In genomic region chr19:10408511-10409291, GRCh38 we compare ENCODE assay signal across 11 cellular contexts. TPM values are rescaled to one million over a fixed set of nuclear protein-coding genes. Genes with fewer than 3 reads are reported as not detected.
DNase-seq lines count a peak whose midpoint lies in the region; ATAC-seq and TF ChIP-seq lines count a peak whose summit lies in the region.
"Had no signal": no experiment of that assay in that cellular context is flagged by ENCODE, and none has a peak within 500 bp of the region (broad histone marks: within the 10 kb centered on the region; RNA-seq: fewer than 3 reads in every experiment).

No MANE protein-coding gene starts in this region.

- H3K27me3 ChIP-seq in left lung (peaks cover 5 to 36% of the 10 kb centered on the region in 2 donors), upper lobe of right lung (peaks cover 7% of the 10 kb centered on the region)
- H3K27me3 ChIP-seq: pancreas had no signal

- no peaks in the 10 kb centered on the region for H3K36me3 ChIP-seq in left lung
- H3K36me3 ChIP-seq in upper lobe of right lung: no peaks in the 10 kb centered on the region
- H3K36me3 ChIP-seq: pancreas had no signal

- TF ChIP-seq CTCF in left lung (IDR thresholded peaks at IDR 0.05) (no peak), upper lobe of right lung (IDR thresholded peaks at IDR 0.05) (no peak)

- H3K4me3 ChIP-seq in left lung (no peak overlapping the region), upper lobe of right lung (no peak overlapping the region)
- H3K4me3 ChIP-seq: pancreas had no signal

- intact Hi-C loops in left lung (cut with DNase I) (no loop called here), upper lobe of right lung (cut with DNase I) (no loop called here)

- peak; percentile 80 for DNase-seq in stimulated activated CD4-positive, alpha-beta T cell treated with anti-CD3 and anti-CD28 coated beads, Interleukin-15, amount 100 ng/mL, for 24 hours
- no peak for DNase-seq in stimulated activated CD4-positive, alpha-beta T cell treated with anti-CD3 and anti-CD28 coated beads, Interleukin-12 subunit alpha, Interleukin-12 subunit beta, amount 100 ng/mL, for 4 hours
- DNase-seq in activated T-cell treated with anti-CD3 and anti-CD28 coated beads for 48 hours (ENCODE audit: low read depth) (peak; percentile 61), left lung (peak; percentile 77 to 80), upper lobe of right lung (peak; percentile 88), NCI-H2227 treated with DMSO at 0.1 percent for 48 hours (lab: John Stamatoyannopoulos, UW) (no peak)
- DNase-seq: SW 1271 had no signal

- H3K4me1 ChIP-seq in left lung: peaks cover 10 to 77% of the 10 kb centered on the region in 2 donors
- peaks cover 23% of the 10 kb centered on the region for H3K4me1 ChIP-seq in upper lobe of right lung

- H3K9me3 ChIP-seq in left lung (no peaks in the 10 kb centered on the region), upper lobe of right lung (no peaks in the 10 kb centered on the region)
- H3K9me3 ChIP-seq: pancreas had no signal

- peak; percentile 45 for ATAC-seq in left lung
- ATAC-seq in upper lobe of right lung: peak; percentile 81
- no peak for ATAC-seq in GM21447 (IDR thresholded peaks at IDR 0.05; ENCODE audit: unreplicated experiment)
- no peak for ATAC-seq in HG03342 (IDR thresholded peaks at IDR 0.05; ENCODE audit: unreplicated experiment)

- peak overlapping the region in 1 of 2 donors; percentile 38 for H3K27ac ChIP-seq in left lung
- H3K27ac ChIP-seq in upper lobe of right lung: peak overlapping the region; percentile 81
- H3K27ac ChIP-seq: C4-2B had no signal

RNA-seq across cellular contexts. Expression of gene CDC37, which starts 5.4 kb away (rescaled TPM):
- total RNA-seq in left lung (100 to 1,000 TPM; 120 to 148 TPM), upper lobe of right lung (154 TPM)

RNA-seq across cellular contexts. Expression of gene PDE4A, which starts 11.6 kb away (rescaled TPM):
- total RNA-seq in left lung (10 to 100 TPM; 21.4 to 21.6 TPM), upper lobe of right lung (35.5 TPM)

RNA-seq across cellular contexts. Expression of gene TYK2, which starts 28.3 kb away (rescaled TPM):
- total RNA-seq in left lung (100 to 1,000 TPM; 133 to 175 TPM), upper lobe of right lung (140 TPM)

Comparison
In these comparisons a context has a peak if more than half of its experiments do, and no peak if none do; other contexts are left out.
1. DNase-seq: peak in stimulated activated CD4-positive, alpha-beta T cell treated with anti-CD3 and anti-CD28 coated beads, Interleukin-15, amount 100 ng/mL, for 24 hours (single experiment), activated T-cell treated with anti-CD3 and anti-CD28 coated beads for 48 hours (single experiment), left lung (2 of 2) and upper lobe of right lung (single experiment); none in stimulated activated CD4-positive, alpha-beta T cell treated with anti-CD3 and anti-CD28 coated beads, Interleukin-12 subunit alpha, Interleukin-12 subunit beta, amount 100 ng/mL, for 4 hours (single experiment) and NCI-H2227 treated with DMSO at 0.1 percent for 48 hours (single experiment).
2. ATAC-seq: peak in left lung (single experiment) and upper lobe of right lung (single experiment); none in GM21447 (single experiment) and HG03342 (single experiment).